2 cellular contexts compared by ENCODE assay signal in the genomic region with DNA sequence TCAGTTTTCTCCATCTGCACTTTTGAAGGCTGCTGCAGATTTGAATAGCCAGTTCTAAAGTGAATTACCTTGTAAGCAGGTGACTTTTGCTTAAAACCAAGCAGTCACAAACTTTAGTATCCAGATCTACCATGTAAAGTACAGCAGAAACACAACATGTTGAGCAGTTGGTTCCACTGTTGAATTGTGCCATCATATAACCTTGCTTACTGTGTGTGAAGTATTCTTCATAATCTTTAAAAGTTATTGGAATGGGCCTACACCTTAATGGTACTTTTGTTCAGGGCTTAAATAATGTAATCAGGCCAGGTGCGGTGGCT.
TF ChIP-seq lines count a peak whose summit lies in the region.

No MANE protein-coding gene starts in this region.

TF ChIP-seq in SK-N-SH treated with all-trans-retinoic acid at 6 μM for 48 hours, 23 proteins besides CTCF, POLR2A, EP300 and RAD21 (continued from another document):
- TF ChIP-seq, protein P1, sequence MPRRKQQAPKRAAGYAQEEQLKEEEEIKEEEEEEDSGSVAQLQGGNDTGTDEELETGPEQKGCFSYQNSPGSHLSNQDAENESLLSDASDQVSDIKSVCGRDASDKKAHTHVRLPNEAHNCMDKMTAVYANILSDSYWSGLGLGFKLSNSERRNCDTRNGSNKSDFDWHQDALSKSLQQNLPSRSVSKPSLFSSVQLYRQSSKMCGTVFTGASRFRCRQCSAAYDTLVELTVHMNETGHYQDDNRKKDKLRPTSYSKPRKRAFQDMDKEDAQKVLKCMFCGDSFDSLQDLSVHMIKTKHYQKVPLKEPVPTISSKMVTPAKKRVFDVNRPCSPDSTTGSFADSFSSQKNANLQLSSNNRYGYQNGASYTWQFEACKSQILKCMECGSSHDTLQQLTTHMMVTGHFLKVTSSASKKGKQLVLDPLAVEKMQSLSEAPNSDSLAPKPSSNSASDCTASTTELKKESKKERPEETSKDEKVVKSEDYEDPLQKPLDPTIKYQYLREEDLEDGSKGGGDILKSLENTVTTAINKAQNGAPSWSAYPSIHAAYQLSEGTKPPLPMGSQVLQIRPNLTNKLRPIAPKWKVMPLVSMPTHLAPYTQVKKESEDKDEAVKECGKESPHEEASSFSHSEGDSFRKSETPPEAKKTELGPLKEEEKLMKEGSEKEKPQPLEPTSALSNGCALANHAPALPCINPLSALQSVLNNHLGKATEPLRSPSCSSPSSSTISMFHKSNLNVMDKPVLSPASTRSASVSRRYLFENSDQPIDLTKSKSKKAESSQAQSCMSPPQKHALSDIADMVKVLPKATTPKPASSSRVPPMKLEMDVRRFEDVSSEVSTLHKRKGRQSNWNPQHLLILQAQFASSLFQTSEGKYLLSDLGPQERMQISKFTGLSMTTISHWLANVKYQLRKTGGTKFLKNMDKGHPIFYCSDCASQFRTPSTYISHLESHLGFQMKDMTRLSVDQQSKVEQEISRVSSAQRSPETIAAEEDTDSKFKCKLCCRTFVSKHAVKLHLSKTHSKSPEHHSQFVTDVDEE (CRISPR knock-in tag; IDR thresholded peaks at IDR 0.05), result no peak
- TF ChIP-seq RARB (CRISPR knock-in tag; IDR thresholded peaks at IDR 0.05), result no peak
- TF ChIP-seq, protein P2, sequence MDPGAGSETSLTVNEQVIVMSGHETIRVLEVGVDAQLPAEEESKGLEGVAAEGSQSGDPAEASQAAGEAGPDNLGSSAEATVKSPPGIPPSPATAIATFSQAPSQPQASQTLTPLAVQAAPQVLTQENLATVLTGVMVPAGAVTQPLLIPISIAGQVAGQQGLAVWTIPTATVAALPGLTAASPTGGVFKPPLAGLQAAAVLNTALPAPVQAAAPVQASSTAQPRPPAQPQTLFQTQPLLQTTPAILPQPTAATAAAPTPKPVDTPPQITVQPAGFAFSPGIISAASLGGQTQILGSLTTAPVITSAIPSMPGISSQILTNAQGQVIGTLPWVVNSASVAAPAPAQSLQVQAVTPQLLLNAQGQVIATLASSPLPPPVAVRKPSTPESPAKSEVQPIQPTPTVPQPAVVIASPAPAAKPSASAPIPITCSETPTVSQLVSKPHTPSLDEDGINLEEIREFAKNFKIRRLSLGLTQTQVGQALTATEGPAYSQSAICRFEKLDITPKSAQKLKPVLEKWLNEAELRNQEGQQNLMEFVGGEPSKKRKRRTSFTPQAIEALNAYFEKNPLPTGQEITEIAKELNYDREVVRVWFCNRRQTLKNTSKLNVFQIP (CRISPR knock-in tag; IDR thresholded peaks at IDR 0.05; ENCODE audit: borderline replicate concordance, low read depth), result no peak
- no peak for TF ChIP-seq ARNTL (CRISPR knock-in tag; IDR thresholded peaks at IDR 0.05; ENCODE audit: borderline replicate concordance, low read depth)
- TF ChIP-seq ISL1 (CRISPR knock-in tag; IDR thresholded peaks at IDR 0.05), result no peak
- no peak for TF ChIP-seq PPARA (CRISPR knock-in tag; IDR thresholded peaks at IDR 0.05; ENCODE audit: borderline replicate concordance)
- no peak for TF ChIP-seq ESRRG (CRISPR knock-in tag; IDR thresholded peaks at IDR 0.05)
- no peak for TF ChIP-seq ZFP3 (CRISPR knock-in tag; IDR thresholded peaks at IDR 0.05)
- no peak for TF ChIP-seq CSDC2 (CRISPR knock-in tag; IDR thresholded peaks at IDR 0.05)
- no peak for TF ChIP-seq ZNF565 (CRISPR knock-in tag; conservative IDR thresholded peaks at IDR 0.05; ENCODE audit: low read depth)
- no peak for TF ChIP-seq TCF4 (CRISPR knock-in tag; IDR thresholded peaks at IDR 0.05; ENCODE audit: borderline replicate concordance)
- TF ChIP-seq, protein P3, sequence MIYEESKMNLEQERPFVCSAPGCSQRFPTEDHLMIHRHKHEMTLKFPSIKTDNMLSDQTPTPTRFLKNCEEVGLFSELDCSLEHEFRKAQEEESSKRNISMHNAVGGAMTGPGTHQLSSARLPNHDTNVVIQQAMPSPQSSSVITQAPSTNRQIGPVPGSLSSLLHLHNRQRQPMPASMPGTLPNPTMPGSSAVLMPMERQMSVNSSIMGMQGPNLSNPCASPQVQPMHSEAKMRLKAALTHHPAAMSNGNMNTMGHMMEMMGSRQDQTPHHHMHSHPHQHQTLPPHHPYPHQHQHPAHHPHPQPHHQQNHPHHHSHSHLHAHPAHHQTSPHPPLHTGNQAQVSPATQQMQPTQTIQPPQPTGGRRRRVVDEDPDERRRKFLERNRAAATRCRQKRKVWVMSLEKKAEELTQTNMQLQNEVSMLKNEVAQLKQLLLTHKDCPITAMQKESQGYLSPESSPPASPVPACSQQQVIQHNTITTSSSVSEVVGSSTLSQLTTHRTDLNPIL (CRISPR knock-in tag; IDR thresholded peaks at IDR 0.05; ENCODE audit: low read depth), result no peak
- TF ChIP-seq GLIS3 (CRISPR knock-in tag; IDR thresholded peaks at IDR 0.05), result no peak
- no peak for TF ChIP-seq TOX (CRISPR knock-in tag; IDR thresholded peaks at IDR 0.05; ENCODE audit: borderline replicate concordance)
- TF ChIP-seq, protein P4, sequence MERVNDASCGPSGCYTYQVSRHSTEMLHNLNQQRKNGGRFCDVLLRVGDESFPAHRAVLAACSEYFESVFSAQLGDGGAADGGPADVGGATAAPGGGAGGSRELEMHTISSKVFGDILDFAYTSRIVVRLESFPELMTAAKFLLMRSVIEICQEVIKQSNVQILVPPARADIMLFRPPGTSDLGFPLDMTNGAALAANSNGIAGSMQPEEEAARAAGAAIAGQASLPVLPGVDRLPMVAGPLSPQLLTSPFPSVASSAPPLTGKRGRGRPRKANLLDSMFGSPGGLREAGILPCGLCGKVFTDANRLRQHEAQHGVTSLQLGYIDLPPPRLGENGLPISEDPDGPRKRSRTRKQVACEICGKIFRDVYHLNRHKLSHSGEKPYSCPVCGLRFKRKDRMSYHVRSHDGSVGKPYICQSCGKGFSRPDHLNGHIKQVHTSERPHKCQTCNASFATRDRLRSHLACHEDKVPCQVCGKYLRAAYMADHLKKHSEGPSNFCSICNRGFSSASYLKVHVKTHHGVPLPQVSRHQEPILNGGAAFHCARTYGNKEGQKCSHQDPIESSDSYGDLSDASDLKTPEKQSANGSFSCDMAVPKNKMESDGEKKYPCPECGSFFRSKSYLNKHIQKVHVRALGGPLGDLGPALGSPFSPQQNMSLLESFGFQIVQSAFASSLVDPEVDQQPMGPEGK (CRISPR knock-in tag; IDR thresholded peaks at IDR 0.05; ENCODE audit: borderline replicate concordance), result no peak

TF ChIP-seq in SK-N-SH, 30 proteins besides CTCF, POLR2A, EP300 and RAD21 (continued from another document):
- TF ChIP-seq, protein P5, sequence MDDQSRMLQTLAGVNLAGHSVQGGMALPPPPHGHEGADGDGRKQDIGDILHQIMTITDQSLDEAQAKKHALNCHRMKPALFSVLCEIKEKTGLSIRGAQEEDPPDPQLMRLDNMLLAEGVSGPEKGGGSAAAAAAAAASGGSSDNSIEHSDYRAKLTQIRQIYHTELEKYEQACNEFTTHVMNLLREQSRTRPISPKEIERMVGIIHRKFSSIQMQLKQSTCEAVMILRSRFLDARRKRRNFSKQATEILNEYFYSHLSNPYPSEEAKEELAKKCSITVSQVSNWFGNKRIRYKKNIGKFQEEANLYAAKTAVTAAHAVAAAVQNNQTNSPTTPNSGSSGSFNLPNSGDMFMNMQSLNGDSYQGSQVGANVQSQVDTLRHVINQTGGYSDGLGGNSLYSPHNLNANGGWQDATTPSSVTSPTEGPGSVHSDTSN (IDR thresholded peaks at IDR 0.05), result no peak
- TF ChIP-seq, protein P6, sequence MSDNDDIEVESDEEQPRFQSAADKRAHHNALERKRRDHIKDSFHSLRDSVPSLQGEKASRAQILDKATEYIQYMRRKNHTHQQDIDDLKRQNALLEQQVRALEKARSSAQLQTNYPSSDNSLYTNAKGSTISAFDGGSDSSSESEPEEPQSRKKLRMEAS (IDR thresholded peaks at IDR 0.05; ENCODE audit: low read depth), result no peak
- TF ChIP-seq GATA2 (CRISPR knock-in tag; IDR thresholded peaks at IDR 0.05) (no peak), POLR2AphosphoS5 (IDR thresholded peaks at IDR 0.05; ENCODE audit: low read depth, low read length) (no peak), SIN3A (IDR thresholded peaks at IDR 0.05; ENCODE audit: borderline replicate concordance, low read depth, low read length) (no peak)
TF ChIP-seq in SK-N-SH: peak in this region for 0.
